Comparison of ENCODE assay signal across 19 cellular contexts in genomic region chr20:7855545-7855944, GRCh38.
DNase-seq lines count a peak whose midpoint lies in the region; ATAC-seq, FAIRE-seq and TF ChIP-seq lines count a peak whose summit lies in the region.
"Had no signal": no experiment of that assay in that cellular context is flagged by ENCODE, and none has a peak within 500 bp of the region (broad histone marks: within the 10 kb centered on the region; RNA-seq: fewer than 3 reads in every experiment).

No MANE protein-coding gene starts in this region.

- CTCF ChIA-PET in K562 (lab: Yijun Ruan, JAX; ENCODE audit: low intra/inter-chr PET ratio): no interaction called here

- POLR2A ChIA-PET in K562 (lab: Yijun Ruan, JAX): no interaction called here

- TF ChIP-seq POLR2A in K562 (conservative IDR thresholded peaks at IDR 0.05): no peak

- ATAC-seq in K562: no peak
- ATAC-seq in HG03196 (IDR thresholded peaks at IDR 0.05; ENCODE audit: unreplicated experiment): no peak
- ATAC-seq: T-cell had no signal

- no peaks in the 10 kb centered on the region for H3K9me1 ChIP-seq in K562 (ENCODE audit: control insufficient read depth, insufficient read depth, low read length)

- no peak overlapping the region for H3K4me3 ChIP-seq in K562
- H3K4me3 ChIP-seq in WERI-Rb-1 (ENCODE audit: low read depth, low read length): no peak overlapping the region
- H3K4me3 ChIP-seq: BLaER1 had no signal

- H2AFZ ChIP-seq in K562 (ENCODE audit: low read depth, low read length): no peak overlapping the region

- H3K9ac ChIP-seq in K562 (ENCODE audit: insufficient read depth in 1 of 2, low read depth in 2 of 2, low read length in 2 of 2): no peak overlapping the region
- H3K9ac ChIP-seq: BLaER1 had no signal

- H3K4me1 ChIP-seq in K562 (replicated peaks in 1 of 2; ENCODE audit: control insufficient read depth in 2 of 2, insufficient read depth in 2 of 2, low read length in 2 of 2): no peaks in the 10 kb centered on the region

- TF ChIP-seq CTCF in K562 (IDR thresholded peaks at IDR 0.05 in 2 of 3, conservative IDR thresholded peaks at IDR 0.05 in 1 of 3; ENCODE audit: insufficient read depth in 2 of 3, low read depth in 1 of 3, low read length in 3 of 3): no peak
- TF ChIP-seq CTCF in WERI-Rb-1 (IDR thresholded peaks at IDR 0.05; ENCODE audit: low read depth, low read length): no peak

- no peak for FAIRE-seq in K562 (lab: Jason Lieb, UNC)
- FAIRE-seq: H54 had no signal

- in situ Hi-C loops in K562 (cut with MboI): no loop called here

- intact Hi-C loops in K562 (cut with micrococcal nuclease): no loop called here

- no peaks in the 10 kb centered on the region for H4K20me1 ChIP-seq in K562 (replicated peaks; ENCODE audit: control insufficient read depth, insufficient read depth, low read length)
- H4K20me1 ChIP-seq: BLaER1 had no signal

- TF ChIP-seq EP300 in Ishikawa (IDR thresholded peaks at IDR 0.05; ENCODE audit: borderline replicate concordance) (no peak), K562 (IDR thresholded peaks at IDR 0.05; ENCODE audit: low read length) (no peak)

- no peaks in the 10 kb centered on the region for H3K79me2 ChIP-seq in K562 (ENCODE audit: control insufficient read depth, insufficient read depth, low read length)

- no peak overlapping the region for H3K4me2 ChIP-seq in K562 (ENCODE audit: insufficient read depth, low read length)
- H3K4me2 ChIP-seq: BLaER1 had no signal

- WGBS in K562 (ENCODE audit: insufficient coverage, low coverage, missing lambda C conversion rate): 0% methylated on average over 1 of the region's 1 CpG

- H3K27me3 ChIP-seq in K562 (ENCODE audit: control insufficient read depth in 2 of 2, insufficient read depth in 2 of 2, low read length in 2 of 2) (no peaks in the 10 kb centered on the region), WERI-Rb-1 (ENCODE audit: insufficient read depth, low read depth, severe bottlenecking) (peaks cover 6% of the 10 kb centered on the region)
- H3K27me3 ChIP-seq: BLaER1 had no signal

- H3K36me3 ChIP-seq in K562 (ENCODE audit: control insufficient read depth, insufficient read depth, low read length) (no peaks in the 10 kb centered on the region), WERI-Rb-1 (no peaks in the 10 kb centered on the region)
- H3K36me3 ChIP-seq: BLaER1 had no signal

- H3K27ac ChIP-seq in K562 (ENCODE audit: extremely low read depth, low read depth, low read length): no peak overlapping the region
- H3K27ac ChIP-seq in WERI-Rb-1: no peak overlapping the region
- H3K27ac ChIP-seq: 22Rv1, BLaER1 had no signal

- H3K9me3 ChIP-seq in K562 (replicated peaks; ENCODE audit: control insufficient read depth, insufficient read depth, low read depth, low read length) (no peaks in the 10 kb centered on the region), WERI-Rb-1 (ENCODE audit: severe bottlenecking) (no peaks in the 10 kb centered on the region)
- H3K9me3 ChIP-seq: BLaER1 had no signal

- BruUV-seq in K562 (replicated peaks; lab: Mats Ljungman, UMichigan): no TSS peak

- DNase-seq in NCI-H146 (lab: John Stamatoyannopoulos, UW) (peak; percentile 5), NCI-H146 treated with DMSO at 0.1 percent for 48 hours (lab: John Stamatoyannopoulos, UW; ENCODE audit: unreplicated experiment) (no peak), K562 (ENCODE audit: extremely low read depth in 1 of 4, low spot score in 3 of 4) (no peak), renal cortical epithelial cell (ENCODE audit: low read depth) (peak; percentile 51), T-helper 9 cell (no peak), WERI-Rb-1 (no peak)
- DNase-seq: CD8-positive, alpha-beta memory T cell; DMS 273 treated with DMSO at 0.1 percent for 48 hours; Kasumi-1; NCI-H2029 treated with DMSO at 0.1 percent for 48 hours; NCI-H2227 treated with DMSO at 0.1 percent for 48 hours; NCI-H526; RPMI8226; T-cell had no signal

- no peak for TF ChIP-seq RAD21 in Ishikawa (IDR thresholded peaks at IDR 0.05; ENCODE audit: low read depth)
- no peak for TF ChIP-seq RAD21 in K562 (CRISPR knock-in tag; conservative IDR thresholded peaks at IDR 0.05 in 1 of 2, IDR thresholded peaks at IDR 0.05 in 1 of 2)

TF ChIP-seq in Ishikawa, 13 proteins besides CTCF, POLR2A, EP300 and RAD21 (continues in another document):
- TF ChIP-seq USF1 (IDR thresholded peaks at IDR 0.05) (no peak), CREB1 (IDR thresholded peaks at IDR 0.05; ENCODE audit: low read depth) (no peak), EGR1 (IDR thresholded peaks at IDR 0.05) (no peak), TEAD4 (IDR thresholded peaks at IDR 0.05) (peak; percentile 18; the same call in 1 of the 2 replicates), FOXM1 (IDR thresholded peaks at IDR 0.05; ENCODE audit: borderline replicate concordance, low read depth) (no peak), CEBPB (IDR thresholded peaks at IDR 0.05) (no peak), TAF1 (IDR thresholded peaks at IDR 0.05; ENCODE audit: low read depth) (no peak), REST (IDR thresholded peaks at IDR 0.05; ENCODE audit: low read depth) (no peak), NFIC (IDR thresholded peaks at IDR 0.05) (peak; percentile 45)

TF ChIP-seq in K562, 482 proteins besides CTCF, POLR2A, EP300 and RAD21:
- TF ChIP-seq NFIX (CRISPR knock-in tag; IDR thresholded peaks at IDR 0.05; ENCODE audit: low read depth) (peak; percentile 66), CBX5 (IDR thresholded peaks at IDR 0.05; ENCODE audit: borderline replicate concordance, low read depth) (no peak), ZBTB49 (CRISPR knock-in tag; IDR thresholded peaks at IDR 0.05; ENCODE audit: borderline replicate concordance) (no peak), TAF15 (IDR thresholded peaks at IDR 0.05; ENCODE audit: low read depth, low read length) (no peak), BDP1 (IDR thresholded peaks at IDR 0.05; ENCODE audit: insufficient read depth, insufficient read length) (no peak), NFIC (IDR thresholded peaks at IDR 0.05) (peak; percentile 81), MXD1 (CRISPR knock-in tag; IDR thresholded peaks at IDR 0.05; ENCODE audit: borderline replicate concordance, poor library complexity, severe bottlenecking) (no peak)

Comparison
In these comparisons a context has a peak if more than half of its experiments do, and no peak if none do; other contexts are left out.
1. DNase-seq: peak in NCI-H146 (single experiment) and renal cortical epithelial cell (single experiment); none in NCI-H146 treated with DMSO at 0.1 percent for 48 hours (single experiment), K562 (0 of 4), T-helper 9 cell (single experiment) and WERI-Rb-1 (single experiment).